ENCODE assay signal across 9 cellular contexts in genomic region chr3:48427630-48427962, GRCh38. TPM values are rescaled to one million over a fixed set of nuclear protein-coding genes. Genes with fewer than 3 reads are reported as not detected.
DNase-seq lines count a peak whose midpoint lies in the region; ATAC-seq and TF ChIP-seq lines count a peak whose summit lies in the region.
"Had no signal": no experiment of that assay in that cellular context is flagged by ENCODE, and none has a peak within 500 bp of the region (broad histone marks: within the 10 kb centered on the region; RNA-seq: fewer than 3 reads in every experiment).

No MANE protein-coding gene starts in this region.

- peaks cover 10% of the 10 kb centered on the region for H3K36me3 Mint-ChIP-seq in activated CD8-positive, alpha-beta T cell treated with anti-CD3 and anti-CD28 coated beads for 36 hours (ENCODE audit: low read depth)
- peaks cover 7% of the 10 kb centered on the region for H3K36me3 Mint-ChIP-seq in activated CD8-positive, alpha-beta T cell treated with anti-CD3 and anti-CD28 coated beads, Interleukin-2, amount 10 ng/mL, durations not matched to agents 7 days and 5 days (ENCODE audit: low read depth)
- H3K36me3 Mint-ChIP-seq in mesothelial cell of epicardium, result peaks cover 2% of the 10 kb centered on the region

- H3K36me3 ChIP-seq in colonic mucosa (no peaks in the 10 kb centered on the region), tibial artery (peaks cover 0 to 19% (median 10%) of the 10 kb centered on the region in 3 donors)

- peaks cover 16% of the 10 kb centered on the region for H3K4me1 ChIP-seq in colonic mucosa
- H3K4me1 ChIP-seq in tibial artery, result peaks cover 0 to 86% (median 65%) of the 10 kb centered on the region in 4 donors

- TF ChIP-seq CTCF in activated CD8-positive, alpha-beta T cell treated with anti-CD3 and anti-CD28 coated beads for 36 hours (IDR thresholded peaks at IDR 0.05), result no peak
- TF ChIP-seq CTCF in colonic mucosa (IDR thresholded peaks at IDR 0.05) (no peak), mesothelial cell of epicardium (IDR thresholded peaks at IDR 0.05; ENCODE audit: unreplicated experiment) (no peak), tibial artery (IDR thresholded peaks at IDR 0.05) (no peak)

- peaks cover 4% of the 10 kb centered on the region for H3K4me1 Mint-ChIP-seq in activated CD8-positive, alpha-beta T cell treated with anti-CD3 and anti-CD28 coated beads for 36 hours (ENCODE audit: low read depth)
- peaks cover 13% of the 10 kb centered on the region for H3K4me1 Mint-ChIP-seq in activated CD8-positive, alpha-beta T cell treated with anti-CD3 and anti-CD28 coated beads, Interleukin-2, amount 10 ng/mL, durations not matched to agents 7 days and 5 days (ENCODE audit: low read depth)
- H3K4me1 Mint-ChIP-seq in mesothelial cell of epicardium, result peaks cover 58% of the 10 kb centered on the region

- H3K27me3 Mint-ChIP-seq in activated CD8-positive, alpha-beta T cell treated with anti-CD3 and anti-CD28 coated beads for 36 hours, result peaks cover 6% of the 10 kb centered on the region
- H3K27me3 Mint-ChIP-seq in activated CD8-positive, alpha-beta T cell treated with anti-CD3 and anti-CD28 coated beads, Interleukin-2, amount 10 ng/mL, durations not matched to agents 7 days and 5 days (ENCODE audit: low read depth), result peaks cover 18% of the 10 kb centered on the region
- no peaks in the 10 kb centered on the region for H3K27me3 Mint-ChIP-seq in mesothelial cell of epicardium (ENCODE audit: low read depth)

- H3K27ac Mint-ChIP-seq in activated CD8-positive, alpha-beta T cell treated with anti-CD3 and anti-CD28 coated beads for 36 hours, result no peak overlapping the region
- H3K27ac Mint-ChIP-seq in activated CD8-positive, alpha-beta T cell treated with anti-CD3 and anti-CD28 coated beads, Interleukin-2, amount 10 ng/mL, durations not matched to agents 7 days and 5 days, result no peak overlapping the region
- H3K27ac Mint-ChIP-seq in mesothelial cell of epicardium, result peak overlapping the region; percentile 77

- ATAC-seq in activated CD8-positive, alpha-beta T cell treated with anti-CD3 and anti-CD28 coated beads for 36 hours, result no peak
- no peak for ATAC-seq in activated CD8-positive, alpha-beta T cell treated with anti-CD3 and anti-CD28 coated beads, Interleukin-2, amount 10 ng/mL, durations not matched to agents 7 days and 5 days

- CTCF ChIA-PET in activated CD8-positive, alpha-beta T cell treated with anti-CD3 and anti-CD28 coated beads for 36 hours (lab: Charles Lee), result interaction anchor here (1.0 to 2.9 kb wide), 2 partner anchors 8 to 18 kb away, joined by 3 to 17 read pairs; partner anchors contain the start of gene ATRIP
- CTCF ChIA-PET in activated CD8-positive, alpha-beta T cell treated with anti-CD3 and anti-CD28 coated beads, Interleukin-2, amount 10 ng/mL, durations not matched to agents 7 days and 5 days (lab: Charles Lee), result interaction anchor here (6.0 kb wide), 1 partner anchor 9 kb away, joined by 59 read pairs; no protein-coding TSS in a partner anchor

- H3K9ac ChIP-seq in colonic mucosa (ENCODE audit: low read depth in 2 of 2, low read length in 2 of 2), result peak overlapping the region; percentile 61 to 89

- DNase-seq in activated CD8-positive, alpha-beta T cell treated with anti-CD3 and anti-CD28 coated beads for 36 hours, result no peak
- no peak for DNase-seq in activated CD8-positive, alpha-beta T cell treated with anti-CD3 and anti-CD28 coated beads, Interleukin-2, amount 10 ng/mL, durations not matched to agents 7 days and 5 days
- DNase-seq in colonic mucosa (peak; percentile 48), mesothelial cell of epicardium (ENCODE audit: low spot score in 2 of 2, unreplicated experiment in 2 of 2) (no peak), tibial artery (peak in 1 of 2 donors; percentile 65), Kasumi-1 (lab: John Stamatoyannopoulos, UW) (no peak), COR-L47 (lab: John Stamatoyannopoulos, UW) (no peak)
- no peak for DNase-seq in stimulated activated CD4-positive, alpha-beta T cell treated with anti-CD3 and anti-CD28 coated beads, Interleukin-4, amount 100 ng/mL, for 4 hours

- H3K9me3 Mint-ChIP-seq in activated CD8-positive, alpha-beta T cell treated with anti-CD3 and anti-CD28 coated beads for 36 hours, result no peaks in the 10 kb centered on the region
- H3K9me3 Mint-ChIP-seq in activated CD8-positive, alpha-beta T cell treated with anti-CD3 and anti-CD28 coated beads, Interleukin-2, amount 10 ng/mL, durations not matched to agents 7 days and 5 days (ENCODE audit: insufficient read depth), result no peaks in the 10 kb centered on the region
- no peaks in the 10 kb centered on the region for H3K9me3 Mint-ChIP-seq in mesothelial cell of epicardium

- peak overlapping the region; percentile 73 for H3K4me3 ChIP-seq in colonic mucosa
- peak overlapping the region; percentile 68 to 87 for H3K4me3 ChIP-seq in tibial artery

- intact Hi-C loops in activated CD8-positive, alpha-beta T cell treated with anti-CD3 and anti-CD28 coated beads for 36 hours (cut with micrococcal nuclease), result no loop called here
- intact Hi-C loops in colonic mucosa (cut with DNase I) (no loop called here), tibial artery (cut with DNase I; ENCODE audit: low total_unique reads) (no loop called here)

- POLR2A ChIA-PET in activated CD8-positive, alpha-beta T cell treated with anti-CD3 and anti-CD28 coated beads for 36 hours (lab: Charles Lee), result no interaction called here
- POLR2A ChIA-PET in activated CD8-positive, alpha-beta T cell treated with anti-CD3 and anti-CD28 coated beads, Interleukin-2, amount 10 ng/mL, durations not matched to agents 7 days and 5 days (lab: Charles Lee), result interaction anchor here (1.3 kb wide), 1 partner anchor 12 kb away, joined by 3 read pairs; the partner anchor contains the start of gene CCDC51

- H3K9me3 ChIP-seq in colonic mucosa, result no peaks in the 10 kb centered on the region
- H3K9me3 ChIP-seq in tibial artery, result no peaks in the 10 kb centered on the region

- peak overlapping the region; percentile 25 for H3K4me3 Mint-ChIP-seq in activated CD8-positive, alpha-beta T cell treated with anti-CD3 and anti-CD28 coated beads for 36 hours
- H3K4me3 Mint-ChIP-seq in activated CD8-positive, alpha-beta T cell treated with anti-CD3 and anti-CD28 coated beads, Interleukin-2, amount 10 ng/mL, durations not matched to agents 7 days and 5 days, result no peak overlapping the region
- peak overlapping the region; percentile 74 for H3K4me3 Mint-ChIP-seq in mesothelial cell of epicardium

- H3K27ac ChIP-seq in colonic mucosa, result peak overlapping the region; percentile 89
- peak overlapping the region; percentile 93 to 99 for H3K27ac ChIP-seq in tibial artery

- H3K27me3 ChIP-seq in colonic mucosa (no peaks in the 10 kb centered on the region), tibial artery (no peaks in the 10 kb centered on the region)

RNA-seq across cellular contexts. Expression of gene PLXNB1, which starts 2.3 kb away (rescaled TPM):
- 1 to 10 TPM; 3.7 TPM for total RNA-seq in activated CD8-positive, alpha-beta T cell treated with anti-CD3 and anti-CD28 coated beads for 36 hours
- 1 to 10 TPM in 1 of 2 experiments, under 1 TPM in 1; 0.76 to 1.7 TPM for total RNA-seq in activated CD8-positive, alpha-beta T cell treated with anti-CD3 and anti-CD28 coated beads, Interleukin-2, amount 10 ng/mL, durations not matched to agents 7 days and 5 days
- total RNA-seq in colonic mucosa (100 to 1,000 TPM in 1 of 2 donors, 10 to 100 TPM in 1; 70.6 to 131 TPM), mesothelial cell of epicardium (203 to 214 TPM (median 211 TPM) in 3 replicates)

RNA-seq across cellular contexts. Expression of gene CCDC51, which starts 12.3 kb away (rescaled TPM):
- total RNA-seq in activated CD8-positive, alpha-beta T cell treated with anti-CD3 and anti-CD28 coated beads for 36 hours, result 10 to 100 TPM; 25.3 to 28.3 TPM
- 10 to 100 TPM; 16.3 to 16.5 TPM for total RNA-seq in activated CD8-positive, alpha-beta T cell treated with anti-CD3 and anti-CD28 coated beads, Interleukin-2, amount 10 ng/mL, durations not matched to agents 7 days and 5 days
- total RNA-seq in colonic mucosa (10 to 100 TPM; 11.8 to 21.5 TPM), mesothelial cell of epicardium (10.7 to 12.3 TPM (median 11.5 TPM) in 3 replicates)

RNA-seq across cellular contexts. Expression of gene TMA7, which starts 12.5 kb away (rescaled TPM):
- total RNA-seq in activated CD8-positive, alpha-beta T cell treated with anti-CD3 and anti-CD28 coated beads for 36 hours, result 100 to 1,000 TPM; 312 to 334 TPM
- 100 to 1,000 TPM; 339 to 364 TPM for total RNA-seq in activated CD8-positive, alpha-beta T cell treated with anti-CD3 and anti-CD28 coated beads, Interleukin-2, amount 10 ng/mL, durations not matched to agents 7 days and 5 days
- 100 to 1,000 TPM; 185 to 259 TPM for total RNA-seq in colonic mucosa
- 183 to 192 TPM (median 186 TPM) in 3 replicates for total RNA-seq in mesothelial cell of epicardium

RNA-seq across cellular contexts. Expression of gene ATRIP, which starts 18.9 kb away (rescaled TPM):
- 10 to 100 TPM; 12.4 to 15.0 TPM for total RNA-seq in activated CD8-positive, alpha-beta T cell treated with anti-CD3 and anti-CD28 coated beads for 36 hours
- total RNA-seq in activated CD8-positive, alpha-beta T cell treated with anti-CD3 and anti-CD28 coated beads, Interleukin-2, amount 10 ng/mL, durations not matched to agents 7 days and 5 days, result 10 to 100 TPM; 18.8 to 20.3 TPM
- 1 to 10 TPM; 3.2 to 8.6 TPM for total RNA-seq in colonic mucosa
- total RNA-seq in mesothelial cell of epicardium, result 11.6 to 12.0 TPM (median 11.6 TPM) in 3 replicates

RNA-seq across cellular contexts. Expression of gene FBXW12, which starts 55.6 kb away (rescaled TPM):
- total RNA-seq in activated CD8-positive, alpha-beta T cell treated with anti-CD3 and anti-CD28 coated beads for 36 hours, result not detected
- total RNA-seq in activated CD8-positive, alpha-beta T cell treated with anti-CD3 and anti-CD28 coated beads, Interleukin-2, amount 10 ng/mL, durations not matched to agents 7 days and 5 days, result not detected
- total RNA-seq in colonic mucosa (not detected), mesothelial cell of epicardium (0.47 to 0.66 TPM (median 0.51 TPM) in 3 replicates)
- total RNA-seq: renal cortical epithelial cell had no signal

Comparison
In these comparisons a context has a peak if more than half of its experiments do, and no peak if none do; other contexts are left out.
1. RNA of gene PLXNB1, which starts 2.3 kb away (total RNA-seq): 203 to 214 TPM in mesothelial cell of epicardium and 70.6 to 131 TPM in colonic mucosa; 3.7 TPM in activated CD8-positive, alpha-beta T cell treated with anti-CD3 and anti-CD28 coated beads for 36 hours and 0.76 to 1.7 TPM in activated CD8-positive, alpha-beta T cell treated with anti-CD3 and anti-CD28 coated beads, Interleukin-2, amount 10 ng/mL, durations not matched to agents 7 days and 5 days; every median in the first group is over 10 times any median in the second.